In the genomic region with DNA sequence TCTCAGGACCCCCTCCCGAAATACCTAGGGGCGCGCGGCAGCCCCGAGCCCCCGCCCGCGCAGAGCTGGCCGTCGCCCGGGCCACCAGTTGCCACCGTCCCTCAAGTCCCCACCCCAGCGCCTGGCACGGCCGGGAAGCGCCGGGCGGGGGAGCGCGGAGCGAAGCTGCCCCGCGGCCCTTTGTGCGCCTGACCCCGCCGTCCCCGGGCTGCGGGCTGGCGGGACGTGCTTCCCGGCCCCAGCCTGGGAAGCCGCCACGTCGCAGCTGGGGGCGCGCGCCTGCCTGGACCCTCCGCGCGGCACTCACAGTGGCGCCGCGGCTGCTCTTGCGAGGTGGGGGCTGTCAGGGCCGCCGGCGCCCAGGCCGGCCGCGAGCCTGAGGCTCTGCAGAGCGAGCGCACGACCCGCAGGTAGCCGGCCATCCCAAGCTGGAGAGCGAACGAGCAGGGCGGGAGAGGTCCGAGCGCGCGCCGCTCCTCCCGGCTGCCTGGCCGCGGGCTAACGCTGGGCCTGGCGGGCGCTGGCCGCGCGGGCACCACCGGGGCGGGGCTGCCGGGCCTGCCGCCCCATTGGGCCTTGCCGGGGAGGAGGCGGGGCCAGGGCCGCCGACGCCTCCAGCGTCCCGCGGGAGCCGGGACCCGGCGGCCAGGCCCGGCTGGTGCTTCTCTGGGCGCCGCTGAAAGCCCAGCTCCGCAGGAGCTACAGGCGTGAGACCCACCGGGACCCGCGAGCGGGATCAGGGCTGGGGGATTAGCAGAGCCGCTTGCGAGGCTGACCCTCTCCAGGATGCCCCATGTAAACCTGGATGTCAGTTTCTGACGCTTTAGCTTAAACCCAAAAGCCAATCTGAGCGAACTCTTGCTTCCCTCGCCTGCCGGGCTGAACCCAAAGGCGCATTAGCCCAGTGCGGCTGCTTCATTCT, we compare ENCODE assay signal across 8 cellular contexts. TPM values are rescaled to one million over a fixed set of nuclear protein-coding genes. Genes with fewer than 3 reads are reported as not detected.
DNase-seq lines count a peak whose midpoint lies in the region; ATAC-seq and TF ChIP-seq lines count a peak whose summit lies in the region.

IDH2 (minus strand) TSS at position 500 of the 922 bp plus-strand sequence; CDS start at position 422, 78 bp downstream.

- TF ChIP-seq CTCF in fibroblast of mammary gland (conservative IDR thresholded peaks at IDR 0.05; ENCODE audit: control insufficient read depth, insufficient read depth, low read depth, low read length), result no peak

- peak within 1 kb of the TSS; percentile 90 for H3K4me3 Mint-ChIP-seq in activated T-helper 2 cell treated with anti-CD3 and anti-CD28 coated beads, Interferon-gamma antibody, Interleukin-2, Interleukin-4, amounts not matched to agents 10 μg/mL and 5 μg/mL and 100 μg/mL, durations not matched to agents 14 hours and 24 hours and 36 hours (ENCODE audit: low read depth)
- peak within 1 kb of the TSS; percentile 82 to 97 (median 92) for H3K4me3 Mint-ChIP-seq in naive thymus-derived CD4-positive, alpha-beta T cell
- H3K4me3 Mint-ChIP-seq in stimulated activated naive CD8-positive, alpha-beta T cell treated with anti-CD3 and anti-CD28 coated beads, Interleukin-15, Interleukin-2, amounts not matched to agents 100 ng/mL and 50 ng/mL, for 24 hours, result peak within 1 kb of the TSS; percentile 88

- peak within 1 kb of the TSS; percentile 89 for H3K9ac ChIP-seq in HUES6 (ENCODE audit: low read length)

- no peak within 1 kb of the TSS for H3K27ac ChIP-seq in HUES6 (ENCODE audit: low read depth, low read length)
- peak within 1 kb of the TSS; percentile 90 for H3K27ac ChIP-seq in naive thymus-derived CD4-positive, alpha-beta T cell (ENCODE audit: low read depth, low read length)

- H3K9me3 ChIP-seq in HUES6 (ENCODE audit: control insufficient read depth, insufficient read depth, low read depth, low read length), result no peaks in the 10 kb centered on the region
- no peaks in the 10 kb centered on the region for H3K9me3 ChIP-seq in naive thymus-derived CD4-positive, alpha-beta T cell (ENCODE audit: control insufficient read depth in 2 of 3, low read length in 3 of 3)

- no peaks in the 10 kb centered on the region for H3K9me3 Mint-ChIP-seq in activated T-helper 2 cell treated with anti-CD3 and anti-CD28 coated beads, Interferon-gamma antibody, Interleukin-2, Interleukin-4, amounts not matched to agents 10 μg/mL and 5 μg/mL and 100 μg/mL, durations not matched to agents 14 hours and 24 hours and 36 hours
- H3K9me3 Mint-ChIP-seq in naive thymus-derived CD4-positive, alpha-beta T cell, result peaks cover 0 to 3% (median 0%) of the 10 kb centered on the region in 11 donors
- H3K9me3 Mint-ChIP-seq in stimulated activated naive CD8-positive, alpha-beta T cell treated with anti-CD3 and anti-CD28 coated beads, Interleukin-15, Interleukin-2, amounts not matched to agents 100 ng/mL and 50 ng/mL, for 24 hours, result no peaks in the 10 kb centered on the region

- H3K27ac Mint-ChIP-seq in activated T-helper 2 cell treated with anti-CD3 and anti-CD28 coated beads, Interferon-gamma antibody, Interleukin-2, Interleukin-4, amounts not matched to agents 10 μg/mL and 5 μg/mL and 100 μg/mL, durations not matched to agents 14 hours and 24 hours and 36 hours, result peak within 1 kb of the TSS; percentile 91
- peak within 1 kb of the TSS; percentile 94 to 99 (median 98) for H3K27ac Mint-ChIP-seq in naive thymus-derived CD4-positive, alpha-beta T cell
- peak within 1 kb of the TSS; percentile 85 for H3K27ac Mint-ChIP-seq in stimulated activated naive CD8-positive, alpha-beta T cell treated with anti-CD3 and anti-CD28 coated beads, Interleukin-15, Interleukin-2, amounts not matched to agents 100 ng/mL and 50 ng/mL, for 24 hours

- peaks cover 25% of the 10 kb centered on the region for H3K27me3 ChIP-seq in HUES6 (ENCODE audit: control insufficient read depth, insufficient read depth, low read length)
- no peaks in the 10 kb centered on the region for H3K27me3 ChIP-seq in naive thymus-derived CD4-positive, alpha-beta T cell (ENCODE audit: control insufficient read depth in 2 of 2, insufficient read depth in 2 of 2, low read length in 2 of 2)

- peak; percentile 60 for ATAC-seq in GM21390 (IDR thresholded peaks at IDR 0.05; ENCODE audit: unreplicated experiment)
- ATAC-seq in naive thymus-derived CD4-positive, alpha-beta T cell, result peak; percentile 89

- H3K4me3 ChIP-seq in HUES6 (ENCODE audit: low read depth, low read length), result peak within 1 kb of the TSS; percentile 86
- H3K4me3 ChIP-seq in fibroblast of mammary gland (ENCODE audit: control insufficient read depth, low read depth, low read length), result peak within 1 kb of the TSS; percentile 58
- peak within 1 kb of the TSS; percentile 78 for H3K4me3 ChIP-seq in naive thymus-derived CD4-positive, alpha-beta T cell (ENCODE audit: low read length)

- H3K27me3 Mint-ChIP-seq in activated T-helper 2 cell treated with anti-CD3 and anti-CD28 coated beads, Interferon-gamma antibody, Interleukin-2, Interleukin-4, amounts not matched to agents 10 μg/mL and 5 μg/mL and 100 μg/mL, durations not matched to agents 14 hours and 24 hours and 36 hours (ENCODE audit: low read depth), result peaks cover 15% of the 10 kb centered on the region
- peaks cover 0 to 24% (median 0%) of the 10 kb centered on the region in 5 donors for H3K27me3 Mint-ChIP-seq in naive thymus-derived CD4-positive, alpha-beta T cell
- no peaks in the 10 kb centered on the region for H3K27me3 Mint-ChIP-seq in stimulated activated naive CD8-positive, alpha-beta T cell treated with anti-CD3 and anti-CD28 coated beads, Interleukin-15, Interleukin-2, amounts not matched to agents 100 ng/mL and 50 ng/mL, for 24 hours

- CTCF ChIA-PET in naive thymus-derived CD4-positive, alpha-beta T cell (lab: Charles Lee), result interaction anchor here (1.1 kb wide), 1 partner anchor 39 kb away, joined by 4 read pairs; no protein-coding TSS in a partner anchor

- POLR2A ChIA-PET in naive thymus-derived CD4-positive, alpha-beta T cell (lab: Charles Lee), result interaction anchor here (0.5 to 2.5 kb wide), 12 partner anchors 9 to 833 kb away, joined by 3 to 14 read pairs (median 4); partner anchors contain the start of genes CIB1, GDPGP1, NGRN and SEMA4B

- peaks cover 54% of the 10 kb centered on the region for H3K4me1 Mint-ChIP-seq in activated T-helper 2 cell treated with anti-CD3 and anti-CD28 coated beads, Interferon-gamma antibody, Interleukin-2, Interleukin-4, amounts not matched to agents 10 μg/mL and 5 μg/mL and 100 μg/mL, durations not matched to agents 14 hours and 24 hours and 36 hours (ENCODE audit: low read depth)
- H3K4me1 Mint-ChIP-seq in naive thymus-derived CD4-positive, alpha-beta T cell, result peaks cover 43 to 60% (median 52%) of the 10 kb centered on the region in 7 donors
- H3K4me1 Mint-ChIP-seq in stimulated activated naive CD8-positive, alpha-beta T cell treated with anti-CD3 and anti-CD28 coated beads, Interleukin-15, Interleukin-2, amounts not matched to agents 100 ng/mL and 50 ng/mL, for 24 hours (ENCODE audit: low read depth), result peaks cover 53% of the 10 kb centered on the region

- peaks cover 14% of the 10 kb centered on the region for H3K36me3 Mint-ChIP-seq in activated T-helper 2 cell treated with anti-CD3 and anti-CD28 coated beads, Interferon-gamma antibody, Interleukin-2, Interleukin-4, amounts not matched to agents 10 μg/mL and 5 μg/mL and 100 μg/mL, durations not matched to agents 14 hours and 24 hours and 36 hours (ENCODE audit: low read depth)
- H3K36me3 Mint-ChIP-seq in naive thymus-derived CD4-positive, alpha-beta T cell, result peaks cover 0 to 26% (median 0%) of the 10 kb centered on the region in 5 donors
- H3K36me3 Mint-ChIP-seq in stimulated activated naive CD8-positive, alpha-beta T cell treated with anti-CD3 and anti-CD28 coated beads, Interleukin-15, Interleukin-2, amounts not matched to agents 100 ng/mL and 50 ng/mL, for 24 hours (ENCODE audit: low read depth), result peaks cover 9% of the 10 kb centered on the region

- intact Hi-C loops in activated T-helper 2 cell treated with anti-CD3 and anti-CD28 coated beads, Interferon-gamma antibody, Interleukin-2, Interleukin-4, amounts not matched to agents 10 μg/mL and 5 μg/mL and 100 μg/mL, durations not matched to agents 14 hours and 24 hours and 36 hours (cut with micrococcal nuclease), result no loop called here
- intact Hi-C loops in naive thymus-derived CD4-positive, alpha-beta T cell (cut with micrococcal nuclease), result loop anchor here (1.0 to 5.0 kb wide), 9 partner anchors 100 to 830 kb away; partner anchors contain the start of genes GDPGP1 (in 2 of the 2), BLM (in 1 of the 2), HDDC3 (in 1 of the 2) and NGRN (in 1 of the 2)

- DNase-seq in DMS153 treated with DMSO at 0.1 percent for 48 hours (lab: John Stamatoyannopoulos, UW; ENCODE audit: unreplicated experiment), result peak; percentile 6
- peak; percentile 84 for DNase-seq in RPMI7951 (ENCODE audit: low read depth)
- peak; percentile 73 for DNase-seq in activated T-helper 2 cell treated with anti-CD3 and anti-CD28 coated beads, Interferon-gamma antibody, Interleukin-2, Interleukin-4, amounts not matched to agents 10 μg/mL and 5 μg/mL and 100 μg/mL, durations not matched to agents 14 hours and 24 hours and 36 hours (ENCODE audit: low spot score)
- peak; percentile 56 for DNase-seq in fibroblast of mammary gland (ENCODE audit: low read depth)
- peak; percentile 60 to 86 (median 74) for DNase-seq in naive thymus-derived CD4-positive, alpha-beta T cell

- no peaks in the 10 kb centered on the region for H3K36me3 ChIP-seq in HUES6 (ENCODE audit: control insufficient read depth, insufficient read depth, low read length)
- no peaks in the 10 kb centered on the region for H3K36me3 ChIP-seq in naive thymus-derived CD4-positive, alpha-beta T cell (ENCODE audit: control insufficient read depth in 2 of 3, insufficient read depth in 3 of 3, low read length in 3 of 3)

- peaks cover 39% of the 10 kb centered on the region for H3K4me1 ChIP-seq in HUES6 (ENCODE audit: control insufficient read depth, insufficient read depth, low read length)
- peaks cover 38 to 44% of the 10 kb centered on the region in 2 donors for H3K4me1 ChIP-seq in naive thymus-derived CD4-positive, alpha-beta T cell (ENCODE audit: control insufficient read depth in 2 of 2, insufficient read depth in 2 of 2, low read length in 2 of 2)

RNA-seq across cellular contexts. Expression of gene IDH2, which starts in this region (rescaled TPM):
- total RNA-seq in RPMI7951 (2014; rRNA removed; shearing (Covaris generic)), result 90.6 and 95.5 TPM in 2 replicates
- 139 and 141 TPM in 2 replicates for total RNA-seq in activated T-helper 2 cell treated with anti-CD3 and anti-CD28 coated beads, Interferon-gamma antibody, Interleukin-2, Interleukin-4, amounts not matched to agents 10 μg/mL and 5 μg/mL and 100 μg/mL, durations not matched to agents 14 hours and 24 hours and 36 hours
- 100 to 1,000 TPM in 1 of 5 experiments, 10 to 100 TPM in 4; 32.4 to 230 (median 33.7) TPM for total RNA-seq in naive thymus-derived CD4-positive, alpha-beta T cell
- polyA plus RNA-seq in naive thymus-derived CD4-positive, alpha-beta T cell, result 10 to 100 TPM; 76.0 to 91.3 TPM

Comparison
In these comparisons a context has a peak if more than half of its experiments do, and no peak if none do; other contexts are left out.
1. DNase-seq: peak in every context shown above with its lines; median percentile 84 in RPMI7951; 74 in naive thymus-derived CD4-positive, alpha-beta T cell; 73 in activated T-helper 2 cell treated with anti-CD3 and anti-CD28 coated beads, Interferon-gamma antibody, Interleukin-2, Interleukin-4, amounts not matched to agents 10 μg/mL and 5 μg/mL and 100 μg/mL, durations not matched to agents 14 hours and 24 hours and 36 hours; 56 in fibroblast of mammary gland; 6 in DMS153 treated with DMSO at 0.1 percent for 48 hours.